Comparison of ENCODE assay signal across 1 cellular context in the genomic region with DNA sequence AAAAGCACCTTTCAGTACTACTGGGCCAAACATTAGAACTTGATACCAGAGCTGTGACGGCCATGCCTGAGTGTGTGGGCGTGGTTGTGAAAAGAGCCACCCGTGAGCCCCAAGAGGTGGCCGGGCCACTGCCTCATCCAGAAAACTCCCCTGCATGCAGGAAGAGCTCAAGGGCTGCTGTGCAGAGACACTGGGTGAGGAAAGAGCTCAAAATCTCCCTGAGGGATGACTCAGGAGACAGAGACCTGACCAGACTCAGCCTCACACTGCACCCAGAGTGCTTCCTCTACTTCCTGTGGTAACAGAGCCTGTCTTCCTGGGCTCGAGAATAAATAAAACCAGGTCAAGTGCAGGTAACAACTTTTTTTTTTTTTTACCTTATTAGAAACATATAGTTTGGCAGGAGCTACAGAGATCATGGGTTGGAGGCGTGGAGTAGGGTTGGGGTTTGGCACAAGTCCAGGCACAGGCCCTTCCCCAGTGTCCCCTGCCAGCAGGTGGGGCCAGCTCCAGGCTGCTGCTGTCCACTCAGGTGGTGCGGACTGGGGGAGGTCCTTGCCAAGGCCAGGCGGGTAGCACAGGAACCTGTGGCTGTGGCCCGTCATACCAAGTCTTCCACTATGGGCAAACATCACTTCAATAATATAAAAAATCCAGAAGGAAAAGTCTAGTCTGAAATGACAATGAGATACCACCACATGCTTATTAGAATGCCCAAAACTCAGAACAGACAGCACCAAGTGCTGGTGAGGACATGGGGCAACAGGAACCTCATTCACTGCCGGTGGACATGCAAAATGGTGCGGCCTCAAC.
TF ChIP-seq lines count a peak whose summit lies in the region.

No MANE protein-coding gene starts in this region.

TF ChIP-seq in HepG2, 621 proteins besides CTCF, POLR2A, EP300 and RAD21 (continued from another document and continues in another):
- no peak for TF ChIP-seq PHF21A (CRISPR knock-in tag; IDR thresholded peaks at IDR 0.05)
- no peak for TF ChIP-seq RFXAP (CRISPR knock-in tag; IDR thresholded peaks at IDR 0.05; ENCODE audit: borderline replicate concordance)
- TF ChIP-seq CBX2 (IDR thresholded peaks at IDR 0.05; ENCODE audit: low read depth, low read length): no peak
- no peak for TF ChIP-seq CBX2 (CRISPR knock-in tag; IDR thresholded peaks at IDR 0.05; ENCODE audit: low read depth)
- TF ChIP-seq ZNF260 (CRISPR knock-in tag; IDR thresholded peaks at IDR 0.05; ENCODE audit: borderline replicate concordance, low read depth): no peak
- peak; percentile 62 for TF ChIP-seq STAG1 (CRISPR knock-in tag; IDR thresholded peaks at IDR 0.05)
- no peak for TF ChIP-seq ZNF788 (CRISPR knock-in tag; IDR thresholded peaks at IDR 0.05; ENCODE audit: borderline replicate concordance)
- TF ChIP-seq ETV5 (CRISPR knock-in tag; IDR thresholded peaks at IDR 0.05; ENCODE audit: borderline replicate concordance): no peak
- TF ChIP-seq ATF7-NPFF (CRISPR knock-in tag; IDR thresholded peaks at IDR 0.05; ENCODE audit: low read depth): no peak
- peak; percentile 17; the same call in 1 of the 2 replicates for TF ChIP-seq HOXA3 (CRISPR knock-in tag; IDR thresholded peaks at IDR 0.05)
- TF ChIP-seq ISX (CRISPR knock-in tag; conservative IDR thresholded peaks at IDR 0.05): no peak
- TF ChIP-seq, protein P1, sequence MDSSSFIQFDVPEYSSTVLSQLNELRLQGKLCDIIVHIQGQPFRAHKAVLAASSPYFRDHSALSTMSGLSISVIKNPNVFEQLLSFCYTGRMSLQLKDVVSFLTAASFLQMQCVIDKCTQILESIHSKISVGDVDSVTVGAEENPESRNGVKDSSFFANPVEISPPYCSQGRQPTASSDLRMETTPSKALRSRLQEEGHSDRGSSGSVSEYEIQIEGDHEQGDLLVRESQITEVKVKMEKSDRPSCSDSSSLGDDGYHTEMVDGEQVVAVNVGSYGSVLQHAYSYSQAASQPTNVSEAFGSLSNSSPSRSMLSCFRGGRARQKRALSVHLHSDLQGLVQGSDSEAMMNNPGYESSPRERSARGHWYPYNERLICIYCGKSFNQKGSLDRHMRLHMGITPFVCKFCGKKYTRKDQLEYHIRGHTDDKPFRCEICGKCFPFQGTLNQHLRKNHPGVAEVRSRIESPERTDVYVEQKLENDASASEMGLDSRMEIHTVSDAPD (CRISPR knock-in tag; IDR thresholded peaks at IDR 0.05): no peak
- TF ChIP-seq, protein P2, sequence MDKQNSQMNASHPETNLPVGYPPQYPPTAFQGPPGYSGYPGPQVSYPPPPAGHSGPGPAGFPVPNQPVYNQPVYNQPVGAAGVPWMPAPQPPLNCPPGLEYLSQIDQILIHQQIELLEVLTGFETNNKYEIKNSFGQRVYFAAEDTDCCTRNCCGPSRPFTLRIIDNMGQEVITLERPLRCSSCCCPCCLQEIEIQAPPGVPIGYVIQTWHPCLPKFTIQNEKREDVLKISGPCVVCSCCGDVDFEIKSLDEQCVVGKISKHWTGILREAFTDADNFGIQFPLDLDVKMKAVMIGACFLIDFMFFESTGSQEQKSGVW (CRISPR knock-in tag; IDR thresholded peaks at IDR 0.05; ENCODE audit: borderline replicate concordance): no peak
- TF ChIP-seq, protein P3, sequence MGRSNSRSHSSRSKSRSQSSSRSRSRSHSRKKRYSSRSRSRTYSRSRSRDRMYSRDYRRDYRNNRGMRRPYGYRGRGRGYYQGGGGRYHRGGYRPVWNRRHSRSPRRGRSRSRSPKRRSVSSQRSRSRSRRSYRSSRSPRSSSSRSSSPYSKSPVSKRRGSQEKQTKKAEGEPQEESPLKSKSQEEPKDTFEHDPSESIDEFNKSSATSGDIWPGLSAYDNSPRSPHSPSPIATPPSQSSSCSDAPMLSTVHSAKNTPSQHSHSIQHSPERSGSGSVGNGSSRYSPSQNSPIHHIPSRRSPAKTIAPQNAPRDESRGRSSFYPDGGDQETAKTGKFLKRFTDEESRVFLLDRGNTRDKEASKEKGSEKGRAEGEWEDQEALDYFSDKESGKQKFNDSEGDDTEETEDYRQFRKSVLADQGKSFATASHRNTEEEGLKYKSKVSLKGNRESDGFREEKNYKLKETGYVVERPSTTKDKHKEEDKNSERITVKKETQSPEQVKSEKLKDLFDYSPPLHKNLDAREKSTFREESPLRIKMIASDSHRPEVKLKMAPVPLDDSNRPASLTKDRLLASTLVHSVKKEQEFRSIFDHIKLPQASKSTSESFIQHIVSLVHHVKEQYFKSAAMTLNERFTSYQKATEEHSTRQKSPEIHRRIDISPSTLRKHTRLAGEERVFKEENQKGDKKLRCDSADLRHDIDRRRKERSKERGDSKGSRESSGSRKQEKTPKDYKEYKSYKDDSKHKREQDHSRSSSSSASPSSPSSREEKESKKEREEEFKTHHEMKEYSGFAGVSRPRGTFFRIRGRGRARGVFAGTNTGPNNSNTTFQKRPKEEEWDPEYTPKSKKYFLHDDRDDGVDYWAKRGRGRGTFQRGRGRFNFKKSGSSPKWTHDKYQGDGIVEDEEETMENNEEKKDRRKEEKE (IDR thresholded peaks at IDR 0.05): no peak
- TF ChIP-seq, protein P4, sequence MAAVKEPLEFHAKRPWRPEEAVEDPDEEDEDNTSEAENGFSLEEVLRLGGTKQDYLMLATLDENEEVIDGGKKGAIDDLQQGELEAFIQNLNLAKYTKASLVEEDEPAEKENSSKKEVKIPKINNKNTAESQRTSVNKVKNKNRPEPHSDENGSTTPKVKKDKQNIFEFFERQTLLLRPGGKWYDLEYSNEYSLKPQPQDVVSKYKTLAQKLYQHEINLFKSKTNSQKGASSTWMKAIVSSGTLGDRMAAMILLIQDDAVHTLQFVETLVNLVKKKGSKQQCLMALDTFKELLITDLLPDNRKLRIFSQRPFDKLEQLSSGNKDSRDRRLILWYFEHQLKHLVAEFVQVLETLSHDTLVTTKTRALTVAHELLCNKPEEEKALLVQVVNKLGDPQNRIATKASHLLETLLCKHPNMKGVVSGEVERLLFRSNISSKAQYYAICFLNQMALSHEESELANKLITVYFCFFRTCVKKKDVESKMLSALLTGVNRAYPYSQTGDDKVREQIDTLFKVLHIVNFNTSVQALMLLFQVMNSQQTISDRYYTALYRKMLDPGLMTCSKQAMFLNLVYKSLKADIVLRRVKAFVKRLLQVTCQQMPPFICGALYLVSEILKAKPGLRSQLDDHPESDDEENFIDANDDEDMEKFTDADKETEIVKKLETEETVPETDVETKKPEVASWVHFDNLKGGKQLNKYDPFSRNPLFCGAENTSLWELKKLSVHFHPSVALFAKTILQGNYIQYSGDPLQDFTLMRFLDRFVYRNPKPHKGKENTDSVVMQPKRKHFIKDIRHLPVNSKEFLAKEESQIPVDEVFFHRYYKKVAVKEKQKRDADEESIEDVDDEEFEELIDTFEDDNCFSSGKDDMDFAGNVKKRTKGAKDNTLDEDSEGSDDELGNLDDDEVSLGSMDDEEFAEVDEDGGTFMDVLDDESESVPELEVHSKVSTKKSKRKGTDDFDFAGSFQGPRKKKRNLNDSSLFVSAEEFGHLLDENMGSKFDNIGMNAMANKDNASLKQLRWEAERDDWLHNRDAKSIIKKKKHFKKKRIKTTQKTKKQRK (IDR thresholded peaks at IDR 0.05; ENCODE audit: low read length): no peak
- TF ChIP-seq, protein P5, sequence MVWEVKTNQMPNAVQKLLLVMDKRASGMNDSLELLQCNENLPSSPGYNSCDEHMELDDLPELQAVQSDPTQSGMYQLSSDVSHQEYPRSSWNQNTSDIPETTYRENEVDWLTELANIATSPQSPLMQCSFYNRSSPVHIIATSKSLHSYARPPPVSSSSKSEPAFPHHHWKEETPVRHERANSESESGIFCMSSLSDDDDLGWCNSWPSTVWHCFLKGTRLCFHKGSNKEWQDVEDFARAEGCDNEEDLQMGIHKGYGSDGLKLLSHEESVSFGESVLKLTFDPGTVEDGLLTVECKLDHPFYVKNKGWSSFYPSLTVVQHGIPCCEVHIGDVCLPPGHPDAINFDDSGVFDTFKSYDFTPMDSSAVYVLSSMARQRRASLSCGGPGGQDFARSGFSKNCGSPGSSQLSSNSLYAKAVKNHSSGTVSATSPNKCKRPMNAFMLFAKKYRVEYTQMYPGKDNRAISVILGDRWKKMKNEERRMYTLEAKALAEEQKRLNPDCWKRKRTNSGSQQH (CRISPR knock-in tag; IDR thresholded peaks at IDR 0.05; ENCODE audit: low read depth): no peak
- TF ChIP-seq, protein P6, sequence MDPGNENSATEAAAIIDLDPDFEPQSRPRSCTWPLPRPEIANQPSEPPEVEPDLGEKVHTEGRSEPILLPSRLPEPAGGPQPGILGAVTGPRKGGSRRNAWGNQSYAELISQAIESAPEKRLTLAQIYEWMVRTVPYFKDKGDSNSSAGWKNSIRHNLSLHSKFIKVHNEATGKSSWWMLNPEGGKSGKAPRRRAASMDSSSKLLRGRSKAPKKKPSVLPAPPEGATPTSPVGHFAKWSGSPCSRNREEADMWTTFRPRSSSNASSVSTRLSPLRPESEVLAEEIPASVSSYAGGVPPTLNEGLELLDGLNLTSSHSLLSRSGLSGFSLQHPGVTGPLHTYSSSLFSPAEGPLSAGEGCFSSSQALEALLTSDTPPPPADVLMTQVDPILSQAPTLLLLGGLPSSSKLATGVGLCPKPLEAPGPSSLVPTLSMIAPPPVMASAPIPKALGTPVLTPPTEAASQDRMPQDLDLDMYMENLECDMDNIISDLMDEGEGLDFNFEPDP (CRISPR knock-in tag; conservative IDR thresholded peaks at IDR 0.05): no peak
- TF ChIP-seq MXI1 (IDR thresholded peaks at IDR 0.05; ENCODE audit: borderline replicate concordance, low read depth, low read length): peak; percentile 31; the same call in 1 of the 3 replicates
- TF ChIP-seq FOXA3 (CRISPR knock-in tag; IDR thresholded peaks at IDR 0.05): 0 out of 2 replicates have a peak, but pooled peaks have one; percentile 15
- TF ChIP-seq ZNF326 (CRISPR knock-in tag; IDR thresholded peaks at IDR 0.05; ENCODE audit: borderline replicate concordance): no peak
- TF ChIP-seq NCOA1 (CRISPR knock-in tag; IDR thresholded peaks at IDR 0.05): no peak
- no peak for TF ChIP-seq PTBP1 (IDR thresholded peaks at IDR 0.05; ENCODE audit: low read depth, low read length, poor library complexity, severe bottlenecking)
- TF ChIP-seq, protein P7, sequence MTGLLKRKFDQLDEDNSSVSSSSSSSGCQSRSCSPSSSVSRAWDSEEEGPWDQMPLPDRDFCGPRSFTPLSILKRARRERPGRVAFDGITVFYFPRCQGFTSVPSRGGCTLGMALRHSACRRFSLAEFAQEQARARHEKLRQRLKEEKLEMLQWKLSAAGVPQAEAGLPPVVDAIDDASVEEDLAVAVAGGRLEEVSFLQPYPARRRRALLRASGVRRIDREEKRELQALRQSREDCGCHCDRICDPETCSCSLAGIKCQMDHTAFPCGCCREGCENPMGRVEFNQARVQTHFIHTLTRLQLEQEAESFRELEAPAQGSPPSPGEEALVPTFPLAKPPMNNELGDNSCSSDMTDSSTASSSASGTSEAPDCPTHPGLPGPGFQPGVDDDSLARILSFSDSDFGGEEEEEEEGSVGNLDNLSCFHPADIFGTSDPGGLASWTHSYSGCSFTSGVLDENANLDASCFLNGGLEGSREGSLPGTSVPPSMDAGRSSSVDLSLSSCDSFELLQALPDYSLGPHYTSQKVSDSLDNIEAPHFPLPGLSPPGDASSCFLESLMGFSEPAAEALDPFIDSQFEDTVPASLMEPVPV (CRISPR knock-in tag; IDR thresholded peaks at IDR 0.05): no peak
- TF ChIP-seq, protein P8, sequence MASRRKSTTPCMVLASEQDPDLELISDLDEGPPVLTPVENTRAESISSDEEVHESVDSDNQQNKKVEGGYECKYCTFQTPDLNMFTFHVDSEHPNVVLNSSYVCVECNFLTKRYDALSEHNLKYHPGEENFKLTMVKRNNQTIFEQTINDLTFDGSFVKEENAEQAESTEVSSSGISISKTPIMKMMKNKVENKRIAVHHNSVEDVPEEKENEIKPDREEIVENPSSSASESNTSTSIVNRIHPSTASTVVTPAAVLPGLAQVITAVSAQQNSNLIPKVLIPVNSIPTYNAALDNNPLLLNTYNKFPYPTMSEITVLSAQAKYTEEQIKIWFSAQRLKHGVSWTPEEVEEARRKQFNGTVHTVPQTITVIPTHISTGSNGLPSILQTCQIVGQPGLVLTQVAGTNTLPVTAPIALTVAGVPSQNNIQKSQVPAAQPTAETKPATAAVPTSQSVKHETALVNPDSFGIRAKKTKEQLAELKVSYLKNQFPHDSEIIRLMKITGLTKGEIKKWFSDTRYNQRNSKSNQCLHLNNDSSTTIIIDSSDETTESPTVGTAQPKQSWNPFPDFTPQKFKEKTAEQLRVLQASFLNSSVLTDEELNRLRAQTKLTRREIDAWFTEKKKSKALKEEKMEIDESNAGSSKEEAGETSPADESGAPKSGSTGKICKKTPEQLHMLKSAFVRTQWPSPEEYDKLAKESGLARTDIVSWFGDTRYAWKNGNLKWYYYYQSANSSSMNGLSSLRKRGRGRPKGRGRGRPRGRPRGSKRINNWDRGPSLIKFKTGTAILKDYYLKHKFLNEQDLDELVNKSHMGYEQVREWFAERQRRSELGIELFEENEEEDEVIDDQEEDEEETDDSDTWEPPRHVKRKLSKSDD (CRISPR knock-in tag; IDR thresholded peaks at IDR 0.05; ENCODE audit: low read depth): no peak
- no peak for TF ChIP-seq KDM4B (CRISPR knock-in tag; IDR thresholded peaks at IDR 0.05)
- TF ChIP-seq GATA4 (IDR thresholded peaks at IDR 0.05; ENCODE audit: borderline replicate concordance, low read depth): no peak
- TF ChIP-seq ADNP (CRISPR knock-in tag; IDR thresholded peaks at IDR 0.05): no peak
- TF ChIP-seq, protein P9, sequence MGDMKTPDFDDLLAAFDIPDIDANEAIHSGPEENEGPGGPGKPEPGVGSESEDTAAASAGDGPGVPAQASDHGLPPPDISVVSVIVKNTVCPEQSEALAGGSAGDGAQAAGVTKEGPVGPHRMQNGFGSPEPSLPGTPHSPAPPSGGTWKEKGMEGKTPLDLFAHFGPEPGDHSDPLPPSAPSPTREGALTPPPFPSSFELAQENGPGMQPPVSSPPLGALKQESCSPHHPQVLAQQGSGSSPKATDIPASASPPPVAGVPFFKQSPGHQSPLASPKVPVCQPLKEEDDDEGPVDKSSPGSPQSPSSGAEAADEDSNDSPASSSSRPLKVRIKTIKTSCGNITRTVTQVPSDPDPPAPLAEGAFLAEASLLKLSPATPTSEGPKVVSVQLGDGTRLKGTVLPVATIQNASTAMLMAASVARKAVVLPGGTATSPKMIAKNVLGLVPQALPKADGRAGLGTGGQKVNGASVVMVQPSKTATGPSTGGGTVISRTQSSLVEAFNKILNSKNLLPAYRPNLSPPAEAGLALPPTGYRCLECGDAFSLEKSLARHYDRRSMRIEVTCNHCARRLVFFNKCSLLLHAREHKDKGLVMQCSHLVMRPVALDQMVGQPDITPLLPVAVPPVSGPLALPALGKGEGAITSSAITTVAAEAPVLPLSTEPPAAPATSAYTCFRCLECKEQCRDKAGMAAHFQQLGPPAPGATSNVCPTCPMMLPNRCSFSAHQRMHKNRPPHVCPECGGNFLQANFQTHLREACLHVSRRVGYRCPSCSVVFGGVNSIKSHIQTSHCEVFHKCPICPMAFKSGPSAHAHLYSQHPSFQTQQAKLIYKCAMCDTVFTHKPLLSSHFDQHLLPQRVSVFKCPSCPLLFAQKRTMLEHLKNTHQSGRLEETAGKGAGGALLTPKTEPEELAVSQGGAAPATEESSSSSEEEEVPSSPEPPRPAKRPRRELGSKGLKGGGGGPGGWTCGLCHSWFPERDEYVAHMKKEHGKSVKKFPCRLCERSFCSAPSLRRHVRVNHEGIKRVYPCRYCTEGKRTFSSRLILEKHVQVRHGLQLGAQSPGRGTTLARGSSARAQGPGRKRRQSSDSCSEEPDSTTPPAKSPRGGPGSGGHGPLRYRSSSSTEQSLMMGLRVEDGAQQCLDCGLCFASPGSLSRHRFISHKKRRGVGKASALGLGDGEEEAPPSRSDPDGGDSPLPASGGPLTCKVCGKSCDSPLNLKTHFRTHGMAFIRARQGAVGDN (CRISPR knock-in tag; IDR thresholded peaks at IDR 0.05): peak; percentile 63
